ENCODE assay signal across 1 cellular context in the genomic region with DNA sequence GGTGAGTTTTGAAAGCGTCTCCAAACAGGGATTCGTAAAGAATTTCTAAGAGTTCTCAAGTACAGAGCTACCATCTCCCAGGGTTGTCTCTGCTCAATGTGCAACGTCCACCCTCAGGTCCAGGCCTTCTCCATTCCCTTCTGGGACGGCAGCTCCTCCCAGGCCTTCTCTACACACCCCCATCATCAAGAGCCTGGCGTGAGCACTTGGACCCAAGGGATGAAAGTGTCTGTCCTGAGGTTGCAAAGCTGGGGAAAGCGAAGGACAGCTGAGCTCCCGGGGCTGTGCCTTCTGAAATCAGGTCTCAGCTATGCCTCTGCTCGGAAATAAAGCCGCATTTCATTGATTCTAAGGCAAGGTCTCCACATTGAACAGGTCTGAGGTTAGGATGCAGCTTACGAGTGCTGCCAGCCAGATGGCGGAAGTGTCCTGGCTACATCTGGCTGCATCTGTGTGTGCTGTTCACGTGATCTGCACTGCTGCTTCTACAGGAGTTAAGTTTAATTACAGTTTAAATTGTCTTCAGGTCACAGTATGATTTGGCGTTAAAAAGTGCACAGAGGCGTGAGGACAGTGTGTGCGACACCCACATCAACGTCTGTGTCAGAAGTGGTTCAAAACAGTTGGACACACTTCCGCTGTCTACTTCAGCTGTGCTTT.
TF ChIP-seq lines count a peak whose summit lies in the region.

No MANE protein-coding gene starts in this region.

TF ChIP-seq in HepG2, 621 proteins besides CTCF, POLR2A, EP300 and RAD21:
- TF ChIP-seq SMAD1 (CRISPR knock-in tag; IDR thresholded peaks at IDR 0.05; ENCODE audit: borderline replicate concordance, low read depth) = no peak
- TF ChIP-seq KLF11 (CRISPR knock-in tag; IDR thresholded peaks at IDR 0.05) = no peak
- TF ChIP-seq ZSCAN22 (CRISPR knock-in tag; IDR thresholded peaks at IDR 0.05) = peak; percentile 86
TF ChIP-seq in HepG2: peak in this region for 1.
